23 cellular contexts compared by ENCODE assay signal in genomic region chr2:16429002-16429401, GRCh38.
"Had no signal": no experiment of that assay in that cellular context is flagged by ENCODE, and none has a peak within 500 bp of the region (broad histone marks: within the 10 kb centered on the region; RNA-seq: fewer than 3 reads in every experiment).

No MANE protein-coding gene starts in this region.

- H3K4me1 ChIP-seq: esophagus muscularis mucosa, foreskin keratinocyte, gastroesophageal sphincter had no signal

- H3K4me1 Mint-ChIP-seq: immature natural killer cell, naive B cell had no signal

- H2AFZ ChIP-seq: hepatocyte had no signal

- H3K27me3 ChIP-seq: esophagus muscularis mucosa, foreskin keratinocyte, gastroesophageal sphincter, heart left ventricle, hepatocyte had no signal

- H3K36me3 Mint-ChIP-seq: immature natural killer cell, mesothelial cell of epicardium, naive B cell had no signal

- H3K9me3 Mint-ChIP-seq: immature natural killer cell had no signal

- H3K4me3 Mint-ChIP-seq: immature natural killer cell, mesothelial cell of epicardium, naive B cell had no signal

- ATAC-seq: foreskin keratinocyte, gastroesophageal sphincter, heart left ventricle, left colon, left lobe of liver, left ventricle myocardium superior, mucosa of descending colon had no signal

- H3K4me3 ChIP-seq: coronary artery, dorsolateral prefrontal cortex, esophagus muscularis mucosa, gastroesophageal sphincter, heart left ventricle, hepatocyte, lung, mucosa of descending colon had no signal

- H3K4me2 ChIP-seq: hepatocyte had no signal

- DNase-seq: dermis blood vessel endothelial cell; dorsolateral prefrontal cortex; effector CD4-positive, alpha-beta T cell; effector memory CD4-positive, alpha-beta T cell; foreskin keratinocyte; heart left ventricle; hypothalamus; immature natural killer cell; islet precursor cell; kidney; kidney glomerular epithelial cell; left colon; left ventricle myocardium superior; mesenchymal stem cell; mucosa of descending colon; naive B cell had no signal

- H3K36me3 ChIP-seq: esophagus muscularis mucosa, gastroesophageal sphincter, heart left ventricle had no signal

- H3K9me3 ChIP-seq: esophagus muscularis mucosa, gastroesophageal sphincter, heart left ventricle, mucosa of descending colon had no signal

- H3K27ac Mint-ChIP-seq: immature natural killer cell, naive B cell had no signal

- H3K27ac ChIP-seq: coronary artery, dorsolateral prefrontal cortex, esophagus muscularis mucosa, foreskin keratinocyte, gastroesophageal sphincter, heart left ventricle, hepatocyte had no signal

- H3K79me2 ChIP-seq: hepatocyte had no signal
